In genomic region chr12:4526923-4527546, GRCh38 we compare ENCODE assay signal across 9 cellular contexts. TPM values are rescaled to one million over a fixed set of nuclear protein-coding genes. Genes with fewer than 3 reads are reported as not detected.
A peak's percentile ranks its signal among the peaks of the same experiment; 100 is the strongest.
DNase-seq lines count a peak whose midpoint lies in the region; ATAC-seq and TF ChIP-seq lines count a peak whose summit lies in the region.
"Had no signal": no experiment of that assay in that cellular context is flagged by ENCODE, and none has a peak within 500 bp of the region (broad histone marks: within the 10 kb centered on the region; RNA-seq: fewer than 3 reads in every experiment).

No MANE protein-coding gene starts in this region.

- H3K36me3 ChIP-seq in endodermal cell (ENCODE audit: control insufficient read depth, insufficient read depth, low read length): peaks cover 38% of the 10 kb centered on the region
- H3K36me3 ChIP-seq in gastrocnemius medialis: peaks cover 0 to 27% of the 10 kb centered on the region in 2 donors

- WGBS in endodermal cell (ENCODE audit: insufficient coverage in 1 of 2, insufficient read length in 1 of 2), 2 experiments: 100% methylated on average over 2 of the region's 2 CpGs; no CpG with 5 or more reads in 1 of the 2 experiments

- H3K27ac ChIP-seq in endodermal cell (ENCODE audit: low read depth, low read length) (no peak overlapping the region), gastrocnemius medialis (no peak overlapping the region)

- in situ Hi-C loops in gastrocnemius medialis (cut with MboI; ENCODE audit: low sequenced_read_pairs in 4 of 4): loop anchor here (5.0 to 25.0 kb wide), 5 partner anchors 92 to 222 kb away; partner anchors contain the start of gene TIGAR (in 2 of the 4)

- no peak overlapping the region for H3K9ac ChIP-seq in endodermal cell (ENCODE audit: extremely low read depth, low read length, poor library complexity, severe bottlenecking)

- no peaks in the 10 kb centered on the region for H3K27me3 ChIP-seq in endodermal cell (ENCODE audit: control insufficient read depth, insufficient read depth, low read length, poor library complexity, severe bottlenecking)
- H3K27me3 ChIP-seq in gastrocnemius medialis: no peaks in the 10 kb centered on the region

- ATAC-seq in gastrocnemius medialis: no peak
- ATAC-seq: Panc1 had no signal

- H3K27ac Mint-ChIP-seq in endodermal cell: no peak overlapping the region

- H3K4me1 Mint-ChIP-seq in endodermal cell: no peaks in the 10 kb centered on the region

- intact Hi-C loops in gastrocnemius medialis (cut with DNase I; ENCODE audit: low total_unique reads) (loop anchor here (1.0 to 5.0 kb wide), 3 partner anchors 106 to 220 kb away; no protein-coding TSS in a partner anchor), posterior cingulate gyrus (cut with DNase I) (loop anchor here (5.0 to 10.0 kb wide), 3 partner anchors 102 to 220 kb away; no protein-coding TSS in a partner anchor)

- TF ChIP-seq POLR2A in gastrocnemius medialis (IDR thresholded peaks at IDR 0.05): no peak

- H3K4me1 ChIP-seq in endodermal cell (ENCODE audit: control insufficient read depth, insufficient read depth, low read length) (no peaks in the 10 kb centered on the region), gastrocnemius medialis (peaks cover 0 to 8% of the 10 kb centered on the region in 2 donors)

- H3K27me3 Mint-ChIP-seq in endodermal cell (ENCODE audit: insufficient read depth): no peaks in the 10 kb centered on the region

- peaks cover 1% of the 10 kb centered on the region for H3K9me3 Mint-ChIP-seq in endodermal cell

- no peak overlapping the region for H3K4me3 ChIP-seq in endodermal cell (ENCODE audit: low read length)
- no peak overlapping the region for H3K4me3 ChIP-seq in gastrocnemius medialis

- no peak overlapping the region for H3K4me3 Mint-ChIP-seq in endodermal cell

- peaks cover 41% of the 10 kb centered on the region for H3K36me3 Mint-ChIP-seq in endodermal cell (ENCODE audit: low read depth)

- DNase-seq in NCI-H2029 treated with DMSO at 0.1 percent for 48 hours (lab: John Stamatoyannopoulos, UW): peak; percentile 5
- DNase-seq in NCI-H2029 (lab: John Stamatoyannopoulos, UW): no peak
- peak; percentile 7 for DNase-seq in NCI-H345 treated with DMSO at 0.1 percent for 48 hours (lab: John Stamatoyannopoulos, UW; ENCODE audit: unreplicated experiment)
- no peak for DNase-seq in endodermal cell
- DNase-seq in gastrocnemius medialis: no peak
- no peak for DNase-seq in islet precursor cell
- DNase-seq in NCI-H1436 (lab: John Stamatoyannopoulos, UW): no peak
- DNase-seq in posterior cingulate gyrus: no peak

- TF ChIP-seq CTCF in endodermal cell (conservative IDR thresholded peaks at IDR 0.05) (peak; percentile 98), gastrocnemius medialis (IDR thresholded peaks at IDR 0.05 in 4 of 5, conservative IDR thresholded peaks at IDR 0.05 in 1 of 5) (peak in 4 of 5 experiments; percentile 41 to 65 (median 52))

- H3K9me3 ChIP-seq in endodermal cell (ENCODE audit: control insufficient read depth, low read length) (no peaks in the 10 kb centered on the region), gastrocnemius medialis (no peaks in the 10 kb centered on the region)

RNA-seq across cellular contexts. Expression of gene RAD51AP1, which starts 11.7 kb away (rescaled TPM):
- total RNA-seq in endodermal cell (10 to 100 TPM; 58.3 to 77.8 TPM), gastrocnemius medialis (1 to 10 TPM in 2 of 4 donors, under 1 TPM in 1, not detected in 1; 0.65 to 1.7 (median 1.7) TPM)
- 50.5 TPM for polyA plus RNA-seq in endodermal cell (2013, experiment 1 of 2)
- polyA plus RNA-seq in endodermal cell (2013, experiment 2 of 2): 48.6 TPM

RNA-seq across cellular contexts. Expression of gene DYRK4, which starts 35.0 kb away (rescaled TPM):
- total RNA-seq in endodermal cell (10 to 100 TPM; 10.9 to 16.6 TPM), gastrocnemius medialis (10 to 100 TPM; 20.1 to 28.9 (median 21.1) TPM)
- polyA plus RNA-seq in endodermal cell (2013, experiment 1 of 2): 35.1 TPM
- polyA plus RNA-seq in endodermal cell (2013, experiment 2 of 2): 35.8 TPM

Comparison
In these comparisons a context has a peak if more than half of its experiments do, and no peak if none do; other contexts are left out.
1. DNase-seq: peak in NCI-H2029 treated with DMSO at 0.1 percent for 48 hours (single experiment) and NCI-H345 treated with DMSO at 0.1 percent for 48 hours (single experiment); none in NCI-H2029 (single experiment), endodermal cell (single experiment), gastrocnemius medialis (0 of 2), islet precursor cell (single experiment), NCI-H1436 (single experiment) and posterior cingulate gyrus (0 of 10).
2. RNA of gene RAD51AP1, which starts 11.7 kb away (total RNA-seq): 58.3 to 77.8 TPM in endodermal cell; 0.65 to 1.7 TPM in gastrocnemius medialis; every median in the first group is over 10 times any median in the second.